In the genomic region with DNA sequence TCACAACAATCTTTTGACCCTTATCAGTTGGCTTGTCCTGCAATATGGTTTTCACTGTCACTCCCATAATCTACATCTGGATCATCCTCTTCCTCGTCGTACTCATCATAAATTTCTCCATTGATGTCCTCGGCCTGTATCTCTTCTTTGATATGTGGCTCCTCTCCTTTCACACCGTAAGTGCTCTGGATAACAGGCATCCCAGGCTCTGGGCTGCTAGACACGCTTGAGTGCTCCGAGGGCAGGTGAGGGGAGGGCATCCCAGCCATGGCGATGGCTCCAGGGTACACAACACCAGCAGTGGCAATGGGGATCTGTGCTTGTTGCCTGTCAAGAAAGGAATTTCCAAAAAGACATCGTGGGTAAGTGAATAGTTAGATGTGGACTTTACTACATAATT, we compare ENCODE assay signal across 25 cellular contexts.
DNase-seq lines count a peak whose midpoint lies in the region; ATAC-seq, FAIRE-seq and TF ChIP-seq lines count a peak whose summit lies in the region.
"Had no signal": no experiment of that assay in that cellular context is flagged by ENCODE, and none has a peak within 500 bp of the region (broad histone marks: within the 10 kb centered on the region; RNA-seq: fewer than 3 reads in every experiment).

No MANE protein-coding gene starts in this region.

- FAIRE-seq in HTR-8/SVneo (lab: Jason Lieb, UNC) (peak; percentile 66), K562 (lab: Jason Lieb, UNC) (no peak)
- FAIRE-seq: A549, GM18507 had no signal

- H4K91ac ChIP-seq in neuronal stem cell (ENCODE audit: low read depth, low read length, poor library complexity) = no peak overlapping the region

- POLR2A ChIA-PET in K562 (lab: Yijun Ruan, JAX) = no interaction called here

- H3K4me3 ChIP-seq in BLaER1 (no peak overlapping the region), K562 (no peak overlapping the region), neuronal stem cell (ENCODE audit: low read length in 2 of 2) (no peak overlapping the region), foreskin fibroblast (ENCODE audit: low read depth in 1 of 2, low read length in 2 of 2) (no peak overlapping the region), suprapubic skin (no peak overlapping the region)
- H3K4me3 ChIP-seq: A549, Peyer's patch, SK-N-MC had no signal

- H3K79me2 ChIP-seq in K562 (ENCODE audit: control insufficient read depth, insufficient read depth, low read length) = no peaks in the 10 kb centered on the region

- H3K9me1 ChIP-seq in K562 (ENCODE audit: control insufficient read depth, insufficient read depth, low read length) = no peaks in the 10 kb centered on the region

- BruUV-seq in K562 (replicated peaks; lab: Mats Ljungman, UMichigan) = no TSS peak

- ATAC-seq in K562 (peak; percentile 70), HG02870 (IDR thresholded peaks at IDR 0.05; ENCODE audit: unreplicated experiment) (no peak)
- ATAC-seq: A549; CD8-positive, alpha-beta T cell had no signal

- CTCF ChIA-PET in K562 (lab: Yijun Ruan, JAX; ENCODE audit: low intra/inter-chr PET ratio) = no interaction called here

- DNase-seq in HTR-8/SVneo (ENCODE audit: insufficient read length, low spot score) (no peak), K562 (ENCODE audit: extremely low read depth in 1 of 4, low spot score in 3 of 4) (no peak), neuronal stem cell (ENCODE audit: low spot score) (no peak), foreskin fibroblast (no peak), suprapubic skin (ENCODE audit: low spot score in 2 of 2) (no peak)
- DNase-seq in stimulated activated CD4-positive, alpha-beta T cell treated with anti-CD3 and anti-CD28 coated beads, Interleukin-4, amount 100 ng/mL, for 24 hours = no peak
- DNase-seq: AML-193; Calu3; CD8-positive, alpha-beta T cell; H9; Karpas-422; NCI-H1105; NCI-H1436 treated with DMSO at 0.1 percent for 48 hours; NCI-H187 treated with DMSO at 0.1 percent for 48 hours; NCI-H2107; NCI-H446 treated with DMSO at 0.1 percent for 48 hours; NCI-H69; Peyer's patch; SHP77 treated with DMSO at 0.1 percent for 48 hours had no signal

- H3K27me3 ChIP-seq in BLaER1 = no peaks in the 10 kb centered on the region
- no peaks in the 10 kb centered on the region for H3K27me3 ChIP-seq in K562 (ENCODE audit: control insufficient read depth in 2 of 2, insufficient read depth in 2 of 2, low read length in 2 of 2)
- no peaks in the 10 kb centered on the region for H3K27me3 ChIP-seq in neuronal stem cell (ENCODE audit: control insufficient read depth in 3 of 3, insufficient read depth in 3 of 3, low read depth in 1 of 3, low read length in 3 of 3)
- H3K27me3 ChIP-seq in suprapubic skin = no peaks in the 10 kb centered on the region
- H3K27me3 ChIP-seq: Peyer's patch had no signal

- no peaks in the 10 kb centered on the region for H3K9me3 ChIP-seq in BLaER1
- H3K9me3 ChIP-seq in K562 (replicated peaks; ENCODE audit: control insufficient read depth, insufficient read depth, low read depth, low read length) = no peaks in the 10 kb centered on the region
- H3K9me3 ChIP-seq in neuronal stem cell (replicated peaks in 1 of 2; ENCODE audit: control insufficient read depth in 2 of 2, insufficient read depth in 1 of 2, low read depth in 1 of 2, low read length in 2 of 2) = no peaks in the 10 kb centered on the region
- H3K9me3 ChIP-seq in suprapubic skin = no peaks in the 10 kb centered on the region
- H3K9me3 ChIP-seq: A549, Peyer's patch had no signal

- H4K20me1 ChIP-seq in BLaER1 = no peaks in the 10 kb centered on the region
- H4K20me1 ChIP-seq in K562 (replicated peaks; ENCODE audit: control insufficient read depth, insufficient read depth, low read length) = no peaks in the 10 kb centered on the region

- no peak for TF ChIP-seq POLR2A in K562 (conservative IDR thresholded peaks at IDR 0.05)
- no peak for TF ChIP-seq POLR2A in suprapubic skin (IDR thresholded peaks at IDR 0.05)

- in situ Hi-C loops in K562 (cut with MboI) = no loop called here

- H3K4me1 ChIP-seq in BLaER1 = peaks cover 43% of the 10 kb centered on the region
- peaks cover 0 to 6% of the 10 kb centered on the region in 2 experiments; a peak in 2 of 5 replicates for H3K4me1 ChIP-seq in K562 (replicated peaks in 1 of 2; ENCODE audit: control insufficient read depth in 2 of 2, insufficient read depth in 2 of 2, low read length in 2 of 2)
- no peaks in the 10 kb centered on the region for H3K4me1 ChIP-seq in neuronal stem cell (ENCODE audit: control insufficient read depth in 2 of 2, insufficient read depth in 1 of 2, low read depth in 1 of 2, low read length in 2 of 2)
- H3K4me1 ChIP-seq in suprapubic skin = no peaks in the 10 kb centered on the region
- H3K4me1 ChIP-seq: A549, Peyer's patch had no signal

- H3K9ac ChIP-seq in BLaER1 (no peak overlapping the region), K562 (ENCODE audit: insufficient read depth in 1 of 2, low read depth in 2 of 2, low read length in 2 of 2) (no peak overlapping the region), neuronal stem cell (ENCODE audit: low read depth, low read length, poor library complexity) (no peak overlapping the region)

- no peak overlapping the region for H3K23ac ChIP-seq in neuronal stem cell (ENCODE audit: low read depth, low read length, poor library complexity)

- no peak overlapping the region for H2BK12ac ChIP-seq in neuronal stem cell (ENCODE audit: low read length)

- no peaks in the 10 kb centered on the region for H3K36me3 ChIP-seq in BLaER1
- H3K36me3 ChIP-seq in K562 (ENCODE audit: control insufficient read depth, insufficient read depth, low read length) = peaks cover 35% of the 10 kb centered on the region; the same call in 1 of the 3 replicates
- H3K36me3 ChIP-seq in neuronal stem cell (replicated peaks in 1 of 2; ENCODE audit: control insufficient read depth in 2 of 2, insufficient read depth in 2 of 2, low read length in 2 of 2) = peaks cover 14 to 58% of the 10 kb centered on the region in 2 donors
- peaks cover 2% of the 10 kb centered on the region for H3K36me3 ChIP-seq in suprapubic skin
- H3K36me3 ChIP-seq: Peyer's patch had no signal

- H2BK120ac ChIP-seq in neuronal stem cell (ENCODE audit: low read depth, low read length) = no peak overlapping the region

- WGBS in K562 (ENCODE audit: insufficient coverage, low coverage, missing lambda C conversion rate) = 55% methylated on average over 8 of the region's 8 CpGs
- WGBS in neuronal stem cell (ENCODE audit: extremely low coverage in 2 of 2, insufficient read length in 2 of 2, insufficient replicate concordance in 1 of 2), 2 donors = no CpG with 5 or more reads among the region's 8 CpGs
- WGBS in suprapubic skin = 75% methylated on average over 8 of the region's 8 CpGs

- TF ChIP-seq CTCF in K562 (IDR thresholded peaks at IDR 0.05 in 2 of 3, conservative IDR thresholded peaks at IDR 0.05 in 1 of 3; ENCODE audit: insufficient read depth in 2 of 3, low read depth in 1 of 3, low read length in 3 of 3) = no peak
- no peak for TF ChIP-seq CTCF in foreskin fibroblast (IDR thresholded peaks at IDR 0.05; ENCODE audit: low read depth, low read length)
- no peak for TF ChIP-seq CTCF in suprapubic skin (IDR thresholded peaks at IDR 0.05)

- no peak overlapping the region for H2AK5ac ChIP-seq in neuronal stem cell (ENCODE audit: low read depth, low read length)

- intact Hi-C loops in K562 (cut with micrococcal nuclease) = no loop called here

- no peak for TF ChIP-seq EP300 in K562 (IDR thresholded peaks at IDR 0.05; ENCODE audit: low read length)
- TF ChIP-seq EP300 in suprapubic skin (IDR thresholded peaks at IDR 0.05) = no peak

- peak overlapping the region; percentile 19 for H4K8ac ChIP-seq in neuronal stem cell (ENCODE audit: low read depth, low read length)

- no peaks in the 10 kb centered on the region for H3K79me1 ChIP-seq in neuronal stem cell (ENCODE audit: low read depth, low read length)

- H3K18ac ChIP-seq in neuronal stem cell (ENCODE audit: low read length) = no peak overlapping the region

- H3K27ac ChIP-seq in BLaER1 (no peak overlapping the region), K562 (ENCODE audit: extremely low read depth, low read depth, low read length) (no peak overlapping the region), neuronal stem cell (replicated peaks; ENCODE audit: low read length) (no peak overlapping the region), suprapubic skin (no peak overlapping the region)
- H3K27ac ChIP-seq: A549, C4-2B, Peyer's patch, SK-N-MC had no signal

- TF ChIP-seq RAD21 in K562 (CRISPR knock-in tag; conservative IDR thresholded peaks at IDR 0.05 in 1 of 2, IDR thresholded peaks at IDR 0.05 in 1 of 2) = no peak

- H2AFZ ChIP-seq in K562 (ENCODE audit: low read depth, low read length) (peak overlapping the region; percentile 38), neuronal stem cell (ENCODE audit: low read length) (no peak overlapping the region)

- H2BK15ac ChIP-seq in neuronal stem cell (ENCODE audit: low read length) = no peak overlapping the region

- H3K4me2 ChIP-seq in BLaER1 = peak overlapping the region; percentile 18; the same call in 1 of the 2 replicates
- H3K4me2 ChIP-seq in K562 (ENCODE audit: insufficient read depth, low read length) = no peak overlapping the region
- no peak overlapping the region for H3K4me2 ChIP-seq in neuronal stem cell (ENCODE audit: insufficient read depth, low read length, poor library complexity, severe bottlenecking)
- H3K4me2 ChIP-seq: A549 had no signal

- no peak overlapping the region for H3K14ac ChIP-seq in neuronal stem cell (ENCODE audit: low read length)

- H3K4ac ChIP-seq in neuronal stem cell (ENCODE audit: low read length) = no peak overlapping the region

- no peak overlapping the region for H2BK5ac ChIP-seq in neuronal stem cell (ENCODE audit: low read length)

TF ChIP-seq in K562, 482 proteins besides CTCF, POLR2A, EP300 and RAD21:
- no peak for TF ChIP-seq TCFL5 (CRISPR knock-in tag; conservative IDR thresholded peaks at IDR 0.05)
- TF ChIP-seq, protein P1, sequence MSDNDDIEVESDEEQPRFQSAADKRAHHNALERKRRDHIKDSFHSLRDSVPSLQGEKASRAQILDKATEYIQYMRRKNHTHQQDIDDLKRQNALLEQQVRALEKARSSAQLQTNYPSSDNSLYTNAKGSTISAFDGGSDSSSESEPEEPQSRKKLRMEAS (CRISPR knock-in tag; IDR thresholded peaks at IDR 0.05) = no peak
- peak; percentile 19; the same call in 1 of the 2 replicates for TF ChIP-seq MECOM (CRISPR knock-in tag; IDR thresholded peaks at IDR 0.05)
